In the genomic region with DNA sequence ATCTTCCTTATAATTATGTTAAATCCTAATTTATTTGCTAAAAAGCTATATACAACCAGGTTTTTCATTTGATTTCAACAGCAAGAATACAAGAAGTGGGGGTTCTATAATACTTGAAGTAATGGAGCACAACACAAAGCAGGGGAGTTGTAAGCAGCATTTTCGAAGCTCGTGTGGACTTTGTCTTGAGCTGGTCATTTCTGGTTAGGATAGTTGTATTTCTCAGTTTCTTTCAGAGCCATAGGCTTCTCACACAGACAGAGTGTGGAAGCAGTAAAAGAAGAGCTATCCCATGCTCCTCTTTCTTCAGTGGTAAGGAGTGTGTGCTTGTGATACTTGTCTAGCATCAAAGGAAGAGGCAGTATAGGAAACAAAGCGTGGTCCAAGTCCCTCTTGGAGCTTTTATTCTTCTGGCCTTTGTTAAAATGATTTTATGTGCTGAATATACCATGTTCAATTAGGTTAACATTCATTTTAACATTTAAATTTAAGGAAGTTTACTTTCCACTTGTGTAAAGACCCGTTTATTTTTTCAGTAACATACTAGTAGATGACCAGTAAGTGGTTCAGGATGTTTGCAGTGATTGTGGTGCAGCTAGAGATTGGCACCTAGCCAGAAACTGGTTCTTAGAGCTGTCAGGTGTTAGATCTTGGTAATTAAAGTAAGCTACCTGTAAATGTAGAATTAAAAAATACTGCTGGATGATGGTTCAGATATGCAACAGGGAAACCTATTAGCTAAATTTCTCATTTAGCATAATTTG, we compare ENCODE assay signal across 13 cellular contexts. TPM values are rescaled to one million over a fixed set of nuclear protein-coding genes. Genes with fewer than 3 reads are reported as not detected.
DNase-seq lines count a peak whose midpoint lies in the region; ATAC-seq, FAIRE-seq and TF ChIP-seq lines count a peak whose summit lies in the region.
"Had no signal": no experiment of that assay in that cellular context is flagged by ENCODE, and none has a peak within 500 bp of the region (broad histone marks: within the 10 kb centered on the region; RNA-seq: fewer than 3 reads in every experiment).

No MANE protein-coding gene starts in this region.

- H3K9me3 ChIP-seq in K562 (replicated peaks; ENCODE audit: control insufficient read depth, insufficient read depth, low read depth, low read length) (no peaks in the 10 kb centered on the region), trophoblast cell (ENCODE audit: insufficient read depth, low read depth, low read length) (no peaks in the 10 kb centered on the region), ovary (no peaks in the 10 kb centered on the region)

- H3K79me2 ChIP-seq in K562 (ENCODE audit: control insufficient read depth, insufficient read depth, low read length) (no peaks in the 10 kb centered on the region), trophoblast cell (ENCODE audit: control insufficient read depth, insufficient read depth, low read length, poor library complexity) (no peaks in the 10 kb centered on the region)

- no peak overlapping the region for H2BK120ac ChIP-seq in trophoblast cell (ENCODE audit: insufficient read depth, low read length, poor library complexity)

- no peak for TF ChIP-seq POLR2A in K562 (conservative IDR thresholded peaks at IDR 0.05)
- TF ChIP-seq POLR2A in ovary (IDR thresholded peaks at IDR 0.05): no peak

- no peak overlapping the region for H2AK5ac ChIP-seq in trophoblast cell (ENCODE audit: low read length)

- no peaks in the 10 kb centered on the region for H3K79me1 ChIP-seq in trophoblast cell (ENCODE audit: low read length)

- no peak overlapping the region for H2BK12ac ChIP-seq in trophoblast cell (ENCODE audit: low read length)

- POLR2A ChIA-PET in K562 (lab: Yijun Ruan, JAX): interaction anchor here (0.6 to 1.3 kb wide), 4 partner anchors 11 to 343 kb away, joined by 4 to 7 read pairs (median 5); a partner anchor contains a TSS

- H3K27me3 ChIP-seq in K562 (ENCODE audit: control insufficient read depth in 2 of 2, insufficient read depth in 2 of 2, low read length in 2 of 2) (no peaks in the 10 kb centered on the region), trophoblast cell (ENCODE audit: insufficient read depth, low read length) (no peaks in the 10 kb centered on the region), ovary (no peaks in the 10 kb centered on the region)

- no peak overlapping the region for H4K8ac ChIP-seq in trophoblast cell (ENCODE audit: low read depth, low read length)

- H3K36me3 ChIP-seq in K562 (ENCODE audit: control insufficient read depth, insufficient read depth, low read length): no peaks in the 10 kb centered on the region
- no peaks in the 10 kb centered on the region for H3K36me3 ChIP-seq in trophoblast cell (ENCODE audit: control insufficient read depth in 1 of 2, insufficient read depth in 2 of 2, low read length in 2 of 2)
- H3K36me3 ChIP-seq in ovary: no peaks in the 10 kb centered on the region

- TF ChIP-seq EP300 in K562 (IDR thresholded peaks at IDR 0.05; ENCODE audit: low read length) (no peak), ovary (IDR thresholded peaks at IDR 0.05) (no peak)

- CTCF ChIA-PET in K562 (lab: Yijun Ruan, JAX; ENCODE audit: low intra/inter-chr PET ratio): no interaction called here

- TF ChIP-seq CTCF in K562 (IDR thresholded peaks at IDR 0.05 in 2 of 3, conservative IDR thresholded peaks at IDR 0.05 in 1 of 3; ENCODE audit: insufficient read depth in 2 of 3, low read depth in 1 of 3, low read length in 3 of 3) (no peak), ovary (IDR thresholded peaks at IDR 0.05) (no peak)

- no peak for FAIRE-seq in K562 (lab: Jason Lieb, UNC)

- BruUV-seq in K562 (replicated peaks; lab: Mats Ljungman, UMichigan): no TSS peak

- in situ Hi-C loops in K562 (cut with MboI): no loop called here

- H3K9me1 ChIP-seq in K562 (ENCODE audit: control insufficient read depth, insufficient read depth, low read length): no peaks in the 10 kb centered on the region

- H3K27ac ChIP-seq in K562 (ENCODE audit: extremely low read depth, low read depth, low read length) (no peak overlapping the region), trophoblast cell (ENCODE audit: low read depth, low read length) (no peak overlapping the region), ovary (no peak overlapping the region)
- H3K27ac ChIP-seq: 22Rv1 had no signal

- 50% methylated on average over 4 of the region's 4 CpGs for WGBS in K562 (ENCODE audit: insufficient coverage, low coverage, missing lambda C conversion rate)
- no CpG with 5 or more reads among the region's 4 CpGs for WGBS in trophoblast cell (ENCODE audit: extremely low coverage, insufficient coverage, insufficient read length)
- 77 to 85% (median 84%) methylated on average over 4 of the region's 4 CpGs for WGBS in ovary, 3 donors

- H3K4me1 ChIP-seq in K562 (replicated peaks in 1 of 2; ENCODE audit: control insufficient read depth in 2 of 2, insufficient read depth in 2 of 2, low read length in 2 of 2) (no peaks in the 10 kb centered on the region), trophoblast cell (ENCODE audit: control insufficient read depth in 1 of 2, insufficient read depth in 2 of 2, low read length in 2 of 2) (no peaks in the 10 kb centered on the region), ovary (ENCODE audit: insufficient read depth) (no peaks in the 10 kb centered on the region)

- H3K4ac ChIP-seq in trophoblast cell (ENCODE audit: low read depth, low read length): no peak overlapping the region

- TF ChIP-seq RAD21 in K562 (CRISPR knock-in tag; conservative IDR thresholded peaks at IDR 0.05 in 1 of 2, IDR thresholded peaks at IDR 0.05 in 1 of 2): no peak

- H4K91ac ChIP-seq in trophoblast cell (ENCODE audit: low read depth, low read length): no peak overlapping the region

- peak; percentile 17 for DNase-seq in DMS 273 (lab: John Stamatoyannopoulos, UW; ENCODE audit: unreplicated experiment)
- no peak for DNase-seq in DMS 273 treated with DMSO at 0.1 percent for 48 hours (lab: John Stamatoyannopoulos, UW)
- peak; percentile 29 for DNase-seq in NCI-H146 (lab: John Stamatoyannopoulos, UW)
- DNase-seq in K562 (ENCODE audit: extremely low read depth in 1 of 4, low spot score in 3 of 4): no peak
- DNase-seq in trophoblast cell: no peak
- no peak for DNase-seq in stimulated activated CD4-positive, alpha-beta T cell treated with anti-CD3 and anti-CD28 coated beads, Interleukin-4, amount 100 ng/mL, for 4 hours
- no peak for DNase-seq in ovary
- DNase-seq in LoVo (ENCODE audit: low spot score): no peak
- DNase-seq: activated CD4-positive, alpha-beta memory T cell treated with anti-CD3 and anti-CD28 coated beads, Interleukin-2, amount 10 ng/mL, durations not matched to agents 7 days and 5 days; activated naive CD8-positive, alpha-beta T cell treated with anti-CD3 and anti-CD28 coated beads, Interleukin-2, amount 10 ng/mL, durations not matched to agents 7 days and 5 days; effector CD4-positive, alpha-beta T cell; GDM1 had no signal

- H4K20me1 ChIP-seq in K562 (replicated peaks; ENCODE audit: control insufficient read depth, insufficient read depth, low read length): no peaks in the 10 kb centered on the region

- no peak overlapping the region for H3K18ac ChIP-seq in trophoblast cell (ENCODE audit: low read length)

- H3K4me3 ChIP-seq in K562: no peak overlapping the region
- no peak overlapping the region for H3K4me3 ChIP-seq in trophoblast cell (ENCODE audit: low read depth, low read length)
- no peak overlapping the region for H3K4me3 ChIP-seq in ovary

- no peak overlapping the region for H2AFZ ChIP-seq in K562 (ENCODE audit: low read depth, low read length)
- H2AFZ ChIP-seq in trophoblast cell (ENCODE audit: insufficient read depth, low read length, poor library complexity): no peak overlapping the region

- no peak overlapping the region for H3K4me2 ChIP-seq in K562 (ENCODE audit: insufficient read depth, low read length)
- H3K4me2 ChIP-seq in trophoblast cell (ENCODE audit: low read length): no peak overlapping the region

- no peak overlapping the region for H4K12ac ChIP-seq in trophoblast cell (ENCODE audit: low read depth, low read length)

- ATAC-seq in K562: no peak

- H3K14ac ChIP-seq in trophoblast cell (ENCODE audit: low read length): no peak overlapping the region

- no peak overlapping the region for H2BK5ac ChIP-seq in trophoblast cell (ENCODE audit: low read depth, low read length, poor library complexity)

- peak overlapping the region; percentile 99 for H3K23ac ChIP-seq in trophoblast cell (ENCODE audit: low read length)

- intact Hi-C loops in K562 (cut with micrococcal nuclease) (no loop called here), ovary (cut with DNase I) (no loop called here)

- no peak overlapping the region for H3K9ac ChIP-seq in K562 (ENCODE audit: insufficient read depth in 1 of 2, low read depth in 2 of 2, low read length in 2 of 2)
- H3K9ac ChIP-seq in trophoblast cell (ENCODE audit: low read length): no peak overlapping the region

RNA-seq across cellular contexts. Expression of a gene that starts 14.6 kb away (rescaled TPM):
- total RNA-seq in K562 (2011; cell fraction: chromatin; rRNA removed; ENCODE audit: low replicate concordance): 3.1 and 7.4 TPM in 2 replicates
- 2.8 and 3.3 TPM in 2 replicates for total RNA-seq in K562 (2011; cell fraction: nucleolus; rRNA removed)
- total RNA-seq in K562 (2011; cell fraction: nucleoplasm; rRNA removed): 5.4 and 9.6 TPM in 2 replicates
- total RNA-seq in K562 (2014; rRNA removed) (2.1 and 3.3 TPM in 2 replicates), K562 (2014; rRNA removed; fragmentation: Illumina TruSeq; extraction: Trizol) (3.7 and 4.4 TPM in 2 replicates), K562 (2015; rRNA removed; fragmentation: Illumina TruSeq; extraction: Trizol) (4.1 and 4.7 TPM in 2 replicates), K562 (2021) (4.5 and 6.0 TPM in 2 replicates), ovary (10 to 100 TPM in 2 of 7 donors, 1 to 10 TPM in 5; 5.4 to 13.0 (median 7.4) TPM)
- polyA plus RNA-seq in K562 (2011; rRNA removed) (5.5 and 7.5 TPM in 2 replicates), K562 (2014; fragmentation: Illumina TruSeq; extraction: Trizol) (6.7 and 7.1 TPM in 2 replicates), K562 (2014; fragmentation: Nextera tagmentation; extraction: Ambion mirVana) (1 to 10 TPM; 1.9 to 2.1 TPM), K562 (2014; rRNA removed) (4.0 and 5.2 TPM in 2 replicates), ovary (10 to 100 TPM in 1 of 2 donors, 1 to 10 TPM in 1; 4.3 to 13.8 TPM)
- polyA plus RNA-seq in K562 (2011; cell fraction: cytosol; rRNA removed): 1.9 and 3.2 TPM in 2 replicates
- 2.5 and 3.7 TPM in 2 replicates for polyA plus RNA-seq in K562 (2011; cell fraction: nucleus; rRNA removed)
- 4.7 and 5.9 TPM in 2 replicates for polyA plus RNA-seq in K562 (2012)
- 6.5 and 11.2 TPM in 2 replicates for polyA minus RNA-seq in K562 (2011; rRNA and poly(A)+ RNA removed)
- 3.3 and 4.0 TPM in 2 replicates for polyA minus RNA-seq in K562 (2011; cell fraction: cytosol; rRNA and poly(A)+ RNA removed)
- 1.5 and 3.6 TPM in 2 replicates for polyA minus RNA-seq in K562 (2011; cell fraction: nucleus; rRNA and poly(A)+ RNA removed)
- polyA plus RNA-seq in trophoblast cell (2013): 20.8 and 21.4 TPM in 2 replicates

RNA-seq across cellular contexts. Expression of a gene that starts 43.7 kb away (rescaled TPM):
- 12.4 and 17.4 TPM in 2 replicates for total RNA-seq in K562 (2011; cell fraction: chromatin; rRNA removed; ENCODE audit: low replicate concordance)
- total RNA-seq in K562 (2011; cell fraction: nucleolus; rRNA removed): 14.3 and 15.3 TPM in 2 replicates
- total RNA-seq in K562 (2011; cell fraction: nucleoplasm; rRNA removed): 21.9 and 32.4 TPM in 2 replicates
- 8.8 and 9.7 TPM in 2 replicates for total RNA-seq in K562 (2014; rRNA removed)
- 7.2 and 7.7 TPM in 2 replicates for total RNA-seq in K562 (2014; rRNA removed; fragmentation: Illumina TruSeq; extraction: Trizol)
- total RNA-seq in K562 (2015; rRNA removed; fragmentation: Illumina TruSeq; extraction: Trizol): 5.6 and 5.9 TPM in 2 replicates
- 14.6 and 15.8 TPM in 2 replicates for total RNA-seq in K562 (2021)
- 4.1 and 4.3 TPM in 2 replicates for polyA plus RNA-seq in K562 (2011; rRNA removed)
- polyA plus RNA-seq in K562 (2011; cell fraction: cytosol; rRNA removed): 3.2 and 4.3 TPM in 2 replicates
- polyA plus RNA-seq in K562 (2011; cell fraction: nucleus; rRNA removed): 7.6 and 8.4 TPM in 2 replicates
- polyA plus RNA-seq in K562 (2012): 3.3 and 4.3 TPM in 2 replicates
- polyA plus RNA-seq in K562 (2014; fragmentation: Illumina TruSeq; extraction: Trizol): 5.1 and 5.3 TPM in 2 replicates
- 1 to 10 TPM; 3.7 to 7.7 TPM for polyA plus RNA-seq in K562 (2014; fragmentation: Nextera tagmentation; extraction: Ambion mirVana)
- 4.5 and 5.3 TPM in 2 replicates for polyA plus RNA-seq in K562 (2014; rRNA removed)
- polyA minus RNA-seq in K562 (2011; rRNA and poly(A)+ RNA removed): 10.9 and 12.2 TPM in 2 replicates
- 11.1 and 12.5 TPM in 2 replicates for polyA minus RNA-seq in K562 (2011; cell fraction: cytosol; rRNA and poly(A)+ RNA removed)
- polyA minus RNA-seq in K562 (2011; cell fraction: nucleus; rRNA and poly(A)+ RNA removed): 12.0 and 16.7 TPM in 2 replicates
- polyA plus RNA-seq in trophoblast cell (2013): 11.9 and 12.8 TPM in 2 replicates
- total RNA-seq in ovary: 10 to 100 TPM in 3 of 7 donors, 1 to 10 TPM in 4; 3.2 to 13.0 (median 8.6) TPM
- polyA plus RNA-seq in ovary: 1 to 10 TPM; 3.1 to 4.0 TPM

Comparison
In these comparisons a context has a peak if more than half of its experiments do, and no peak if none do; other contexts are left out.
1. DNase-seq: peak in DMS 273 (single experiment) and NCI-H146 (single experiment); none in DMS 273 treated with DMSO at 0.1 percent for 48 hours (single experiment), K562 (0 of 4), trophoblast cell (0 of 2), stimulated activated CD4-positive, alpha-beta T cell treated with anti-CD3 and anti-CD28 coated beads, Interleukin-4, amount 100 ng/mL, for 4 hours (0 of 2), ovary (0 of 5) and LoVo (single experiment).